Comparison of ENCODE assay signal across 13 cellular contexts in the genomic region with DNA sequence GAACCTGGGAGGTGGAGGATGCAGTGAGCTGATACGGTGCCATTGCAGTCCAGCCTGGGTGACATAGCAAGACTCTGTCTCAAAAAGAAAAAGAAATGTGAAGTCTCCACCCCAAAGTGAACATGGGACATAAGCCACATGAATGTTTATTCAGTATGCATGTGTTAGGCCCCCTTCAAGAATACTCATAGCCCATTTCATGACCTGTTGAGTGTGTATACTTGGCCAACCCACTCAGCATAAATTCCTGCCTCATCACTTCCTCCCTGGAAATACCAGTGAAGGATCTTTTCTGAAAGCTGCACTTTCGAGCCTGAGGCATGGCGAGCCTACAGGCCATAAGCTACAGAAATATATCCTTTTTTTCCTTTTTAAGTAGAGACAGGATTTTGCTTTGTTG. TPM values are rescaled to one million over a fixed set of nuclear protein-coding genes. Genes with fewer than 3 reads are reported as not detected.
A peak's percentile ranks its signal among the peaks of the same experiment; 100 is the strongest.
DNase-seq lines count a peak whose midpoint lies in the region; ATAC-seq and TF ChIP-seq lines count a peak whose summit lies in the region.
"Not testable (repeated sequence)": the region's sequence is repeated elsewhere in the genome, so short reads cannot be mapped to it uniquely, and the experiment has no call there.
"Had no signal": no experiment of that assay in that cellular context is flagged by ENCODE, and none has a peak within 500 bp of the region (broad histone marks: within the 10 kb centered on the region; RNA-seq: fewer than 3 reads in every experiment).

No MANE protein-coding gene starts in this region.

- not testable (repeated sequence) for H3K27me3 ChIP-seq in left lung, upper lobe of right lung

- peak; percentile 66 for ATAC-seq in left lung
- peak; percentile 34 for ATAC-seq in upper lobe of right lung

- intact Hi-C loops in left lung (cut with DNase I); upper lobe of right lung (cut with DNase I): not testable (repeated sequence)

- H3K9me3 ChIP-seq in left lung, upper lobe of right lung: not testable (repeated sequence)

- TF ChIP-seq CTCF in left lung (IDR thresholded peaks at IDR 0.05); upper lobe of right lung (IDR thresholded peaks at IDR 0.05): not testable (repeated sequence)

- not testable (repeated sequence) for DNase-seq in left lung, upper lobe of right lung

- not testable (repeated sequence) for H3K27ac ChIP-seq in left lung, upper lobe of right lung

- H3K4me1 ChIP-seq in left lung, upper lobe of right lung: not testable (repeated sequence)

- not testable (repeated sequence) for H3K36me3 ChIP-seq in left lung, upper lobe of right lung

- H3K4me3 ChIP-seq in left lung, upper lobe of right lung: not testable (repeated sequence)

RNA-seq across cellular contexts. Expression of a gene that starts 6.8 kb away (rescaled TPM):
- total RNA-seq in left lung (not detected), upper lobe of right lung (not detected)
- total RNA-seq: A172; A673; B cell; Caco-2; Calu3; CD4-positive, alpha-beta memory T cell; CD4-positive, alpha-beta T cell; CD4-positive, CD25-positive, alpha-beta regulatory T cell; CD8-positive, alpha-beta memory T cell; CD8-positive, alpha-beta T cell; Daoy had no signal

RNA-seq across cellular contexts. Expression of a gene that starts 18.0 kb away (rescaled TPM):
- not detected for total RNA-seq in left lung
- not detected for total RNA-seq in upper lobe of right lung
- total RNA-seq: A172; B cell; Caco-2; Calu3; CD4-positive, alpha-beta memory T cell; CD4-positive, alpha-beta T cell; CD4-positive, CD25-positive, alpha-beta regulatory T cell; CD8-positive, alpha-beta memory T cell; CD8-positive, alpha-beta T cell; Daoy had no signal

RNA-seq across cellular contexts. Expression of a gene that starts 34.8 kb away (rescaled TPM):
- not detected for total RNA-seq in left lung
- not detected for total RNA-seq in upper lobe of right lung
- total RNA-seq: A172; A673; B cell; Caco-2; Calu3; CD4-positive, alpha-beta memory T cell; CD4-positive, alpha-beta T cell; CD4-positive, CD25-positive, alpha-beta regulatory T cell; CD8-positive, alpha-beta memory T cell; CD8-positive, alpha-beta T cell; Daoy had no signal

RNA-seq across cellular contexts. Expression of a gene that starts 47.6 kb away (rescaled TPM):
- total RNA-seq in left lung = not detected
- total RNA-seq in upper lobe of right lung = not detected
- total RNA-seq: A172; A673; B cell; Caco-2; Calu3; CD4-positive, alpha-beta memory T cell; CD4-positive, alpha-beta T cell; CD4-positive, CD25-positive, alpha-beta regulatory T cell; CD8-positive, alpha-beta memory T cell; CD8-positive, alpha-beta T cell; Daoy had no signal

RNA-seq across cellular contexts. Expression of a gene that starts 53.8 kb away (rescaled TPM):
- total RNA-seq in left lung (not detected), upper lobe of right lung (not detected)
- total RNA-seq: A172; A673; B cell; Caco-2; Calu3; CD4-positive, alpha-beta memory T cell; CD4-positive, alpha-beta T cell; CD4-positive, CD25-positive, alpha-beta regulatory T cell; CD8-positive, alpha-beta memory T cell; CD8-positive, alpha-beta T cell; Daoy had no signal
